In the genomic region with DNA sequence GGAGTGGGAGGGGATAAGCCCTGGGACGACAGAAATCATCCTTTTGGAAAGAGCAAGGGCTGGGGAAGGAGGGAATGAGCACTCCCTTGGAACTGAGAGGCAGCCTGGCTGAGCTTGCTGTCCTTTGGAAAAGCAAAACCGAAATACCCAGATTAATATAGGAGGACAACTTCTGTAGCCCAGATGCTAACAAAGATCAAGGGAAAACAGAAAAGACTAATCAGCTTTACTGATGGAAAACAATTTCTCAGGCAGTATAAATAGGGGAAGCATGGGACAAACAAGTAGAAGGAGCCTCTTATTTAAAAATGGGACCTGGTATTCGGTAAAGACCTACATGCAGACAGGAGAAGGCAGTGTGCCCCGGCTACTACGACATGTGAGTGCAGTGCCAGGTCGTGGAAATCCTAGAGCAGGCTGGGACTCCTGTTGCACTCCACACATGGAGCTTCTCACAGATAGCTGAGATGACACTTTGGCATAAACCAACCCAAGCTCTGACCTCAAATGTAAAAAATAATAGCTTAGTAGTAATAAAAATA, we compare ENCODE assay signal across 8 cellular contexts. TPM values are rescaled to one million over a fixed set of nuclear protein-coding genes. Genes with fewer than 3 reads are reported as not detected.
DNase-seq lines count a peak whose midpoint lies in the region; ATAC-seq and TF ChIP-seq lines count a peak whose summit lies in the region.

No MANE protein-coding gene starts in this region.

- peaks cover 12 to 17% of the 10 kb centered on the region in 2 experiments for H3K4me1 ChIP-seq in neutrophil (ENCODE audit: control insufficient read depth in 1 of 2, insufficient read depth in 1 of 2, low read depth in 1 of 2, low read length in 1 of 2)

- TF ChIP-seq CTCF in VCaP (conservative IDR thresholded peaks at IDR 0.05) (no peak), neutrophil (IDR thresholded peaks at IDR 0.05) (no peak)

- H3K27ac ChIP-seq in VCaP = peak overlapping the region; percentile 93
- no peak overlapping the region for H3K27ac ChIP-seq in neutrophil

- peak overlapping the region; percentile 6 to 54 for H3K4me3 ChIP-seq in neutrophil (ENCODE audit: low read depth in 1 of 2, low read length in 1 of 2)

- peak; percentile 19 for DNase-seq in activated T-cell treated with anti-CD3 and anti-CD28 coated beads, Interleukin-2, amount 50 U/mL, for 1 hour
- DNase-seq in activated T-cell treated with anti-CD3 and anti-CD28 coated beads for 4 hours (no peak), fibroblast of peridontal ligament (ENCODE audit: extremely low read depth) (peak; percentile 92), mesenteric fat pad (ENCODE audit: low spot score) (no peak), HPDE6-E6E7 (ENCODE audit: extremely low spot score) (no peak)

- peaks cover 72% of the 10 kb centered on the region for H3K27me3 ChIP-seq in neutrophil

- no peaks in the 10 kb centered on the region for H3K36me3 ChIP-seq in neutrophil

- no peaks in the 10 kb centered on the region for H3K9me3 ChIP-seq in neutrophil

- no peak for ATAC-seq in GM19351 (IDR thresholded peaks at IDR 0.05; ENCODE audit: unreplicated experiment)

RNA-seq across cellular contexts. Expression of a gene that starts 0.8 kb away (rescaled TPM):
- 19.8 TPM for total RNA-seq in mesenteric fat pad

Comparison
In these comparisons a context has a peak if more than half of its experiments do, and no peak if none do; other contexts are left out.
1. DNase-seq: peak in activated T-cell treated with anti-CD3 and anti-CD28 coated beads, Interleukin-2, amount 50 U/mL, for 1 hour (single experiment) and fibroblast of peridontal ligament (single experiment); none in activated T-cell treated with anti-CD3 and anti-CD28 coated beads for 4 hours (single experiment), mesenteric fat pad (single experiment) and HPDE6-E6E7 (single experiment).